ENCODE assay signal across 10 cellular contexts in genomic region chr1:155196103-155196892, GRCh38. TPM values are rescaled to one million over a fixed set of nuclear protein-coding genes. Genes with fewer than 3 reads are reported as not detected.
A peak's percentile ranks its signal among the peaks of the same experiment; 100 is the strongest.
DNase-seq lines count a peak whose midpoint lies in the region; ATAC-seq and TF ChIP-seq lines count a peak whose summit lies in the region.
"Had no signal": no experiment of that assay in that cellular context is flagged by ENCODE, and none has a peak within 500 bp of the region (broad histone marks: within the 10 kb centered on the region; RNA-seq: fewer than 3 reads in every experiment).

No MANE protein-coding gene starts in this region.

- H3K9me3 Mint-ChIP-seq in activated CD4-positive, alpha-beta memory T cell treated with anti-CD3 and anti-CD28 coated beads, Interleukin-2, amount 10 ng/mL, durations not matched to agents 7 days and 5 days = no peaks in the 10 kb centered on the region
- no peaks in the 10 kb centered on the region for H3K9me3 Mint-ChIP-seq in activated CD4-positive, alpha-beta memory T cell treated with anti-CD3 and anti-CD28 coated beads for 36 hours
- no peaks in the 10 kb centered on the region for H3K9me3 Mint-ChIP-seq in activated T-helper 2 cell treated with anti-CD3 and anti-CD28 coated beads, Interferon-gamma antibody, Interleukin-2, Interleukin-4, amounts not matched to agents 10 μg/mL and 5 μg/mL and 100 μg/mL, durations not matched to agents 14 hours and 24 hours and 36 hours
- H3K9me3 Mint-ChIP-seq in stimulated activated effector memory CD8-positive, alpha-beta T cell treated with anti-CD3 and anti-CD28 coated beads, Interleukin-12 subunit alpha, Interleukin-12 subunit beta, amount 100 ng/mL, for 72 hours = no peaks in the 10 kb centered on the region

- H3K9me3 ChIP-seq in iPS-18a (ENCODE audit: control insufficient read depth, low read depth, low read length) = no peaks in the 10 kb centered on the region
- H3K9me3 ChIP-seq in ascending aorta = no peaks in the 10 kb centered on the region

- H3K27ac ChIP-seq in iPS-18a (ENCODE audit: low read length) = peak overlapping the region; percentile 98
- peak overlapping the region in 1 of 2 donors; percentile 84 for H3K27ac ChIP-seq in ascending aorta

- intact Hi-C loops in activated CD4-positive, alpha-beta memory T cell treated with anti-CD3 and anti-CD28 coated beads for 36 hours (cut with micrococcal nuclease) = no loop called here
- intact Hi-C loops in activated T-helper 2 cell treated with anti-CD3 and anti-CD28 coated beads, Interferon-gamma antibody, Interleukin-2, Interleukin-4, amounts not matched to agents 10 μg/mL and 5 μg/mL and 100 μg/mL, durations not matched to agents 14 hours and 24 hours and 36 hours (cut with micrococcal nuclease) = no loop called here
- intact Hi-C loops in ascending aorta (cut with DNase I) = no loop called here

- DNase-seq in activated CD4-positive, alpha-beta memory T cell treated with anti-CD3 and anti-CD28 coated beads, Interleukin-2, amount 10 ng/mL, durations not matched to agents 7 days and 5 days = no peak
- no peak for DNase-seq in activated CD4-positive, alpha-beta memory T cell treated with anti-CD3 and anti-CD28 coated beads for 36 hours
- DNase-seq in activated T-helper 2 cell treated with anti-CD3 and anti-CD28 coated beads, Interferon-gamma antibody, Interleukin-2, Interleukin-4, amounts not matched to agents 10 μg/mL and 5 μg/mL and 100 μg/mL, durations not matched to agents 14 hours and 24 hours and 36 hours (ENCODE audit: low spot score) = no peak
- DNase-seq in stimulated activated effector memory CD8-positive, alpha-beta T cell treated with anti-CD3 and anti-CD28 coated beads, Interleukin-12 subunit alpha, Interleukin-12 subunit beta, amount 100 ng/mL, for 72 hours (ENCODE audit: low spot score in 2 of 2) = no peak
- DNase-seq in mesenteric fat pad (ENCODE audit: low spot score) (no peak), ascending aorta (ENCODE audit: low spot score in 2 of 2) (no peak)
- DNase-seq: islet precursor cell, NCI-H69 had no signal

- H3K27ac Mint-ChIP-seq in activated CD4-positive, alpha-beta memory T cell treated with anti-CD3 and anti-CD28 coated beads, Interleukin-2, amount 10 ng/mL, durations not matched to agents 7 days and 5 days = no peak overlapping the region
- no peak overlapping the region for H3K27ac Mint-ChIP-seq in activated CD4-positive, alpha-beta memory T cell treated with anti-CD3 and anti-CD28 coated beads for 36 hours
- H3K27ac Mint-ChIP-seq in activated T-helper 2 cell treated with anti-CD3 and anti-CD28 coated beads, Interferon-gamma antibody, Interleukin-2, Interleukin-4, amounts not matched to agents 10 μg/mL and 5 μg/mL and 100 μg/mL, durations not matched to agents 14 hours and 24 hours and 36 hours = no peak overlapping the region
- H3K27ac Mint-ChIP-seq in stimulated activated effector memory CD8-positive, alpha-beta T cell treated with anti-CD3 and anti-CD28 coated beads, Interleukin-12 subunit alpha, Interleukin-12 subunit beta, amount 100 ng/mL, for 72 hours = peak overlapping the region; percentile 99

- H3K9ac ChIP-seq in iPS-18a (ENCODE audit: low read length) = peak overlapping the region; percentile 99

- peak overlapping the region; percentile 67 for H3K4me3 Mint-ChIP-seq in activated CD4-positive, alpha-beta memory T cell treated with anti-CD3 and anti-CD28 coated beads, Interleukin-2, amount 10 ng/mL, durations not matched to agents 7 days and 5 days
- no peak overlapping the region for H3K4me3 Mint-ChIP-seq in activated CD4-positive, alpha-beta memory T cell treated with anti-CD3 and anti-CD28 coated beads for 36 hours
- H3K4me3 Mint-ChIP-seq in activated T-helper 2 cell treated with anti-CD3 and anti-CD28 coated beads, Interferon-gamma antibody, Interleukin-2, Interleukin-4, amounts not matched to agents 10 μg/mL and 5 μg/mL and 100 μg/mL, durations not matched to agents 14 hours and 24 hours and 36 hours (ENCODE audit: low read depth) = peak overlapping the region; percentile 22
- H3K4me3 Mint-ChIP-seq in stimulated activated effector memory CD8-positive, alpha-beta T cell treated with anti-CD3 and anti-CD28 coated beads, Interleukin-12 subunit alpha, Interleukin-12 subunit beta, amount 100 ng/mL, for 72 hours = peak overlapping the region; percentile 90

- no peak for TF ChIP-seq CTCF in ascending aorta (IDR thresholded peaks at IDR 0.05)

- peaks cover 17% of the 10 kb centered on the region for H3K4me1 ChIP-seq in iPS-18a (ENCODE audit: control insufficient read depth, low read depth, low read length)
- H3K4me1 ChIP-seq in ascending aorta = peaks cover 19 to 20% of the 10 kb centered on the region in 2 donors

- H3K36me3 ChIP-seq in iPS-18a (ENCODE audit: control insufficient read depth, low read depth, low read length) (peaks cover 48% of the 10 kb centered on the region), ascending aorta (peaks cover 5 to 34% of the 10 kb centered on the region in 2 donors)

- CTCF ChIA-PET in activated CD4-positive, alpha-beta memory T cell treated with anti-CD3 and anti-CD28 coated beads, Interleukin-2, amount 10 ng/mL, durations not matched to agents 7 days and 5 days (lab: Charles Lee) = interaction anchor here (1.7 to 6.3 kb wide), 3 partner anchors 10 to 22 kb away, joined by 7 to 93 read pairs (median 58); partner anchors contain the start of genes KRTCAP2, MTX1, THBS3 and TRIM46
- CTCF ChIA-PET in activated CD4-positive, alpha-beta memory T cell treated with anti-CD3 and anti-CD28 coated beads for 36 hours (lab: Charles Lee) = interaction anchor here (4.8 to 6.4 kb wide), 2 partner anchors 11 to 21 kb away, joined by 77 to 201 read pairs; partner anchors contain the start of genes KRTCAP2, MTX1, THBS3 and TRIM46

- H3K4me1 Mint-ChIP-seq in activated CD4-positive, alpha-beta memory T cell treated with anti-CD3 and anti-CD28 coated beads, Interleukin-2, amount 10 ng/mL, durations not matched to agents 7 days and 5 days = peaks cover 40% of the 10 kb centered on the region
- H3K4me1 Mint-ChIP-seq in activated CD4-positive, alpha-beta memory T cell treated with anti-CD3 and anti-CD28 coated beads for 36 hours (ENCODE audit: low read depth) = peaks cover 25% of the 10 kb centered on the region
- peaks cover 25% of the 10 kb centered on the region for H3K4me1 Mint-ChIP-seq in activated T-helper 2 cell treated with anti-CD3 and anti-CD28 coated beads, Interferon-gamma antibody, Interleukin-2, Interleukin-4, amounts not matched to agents 10 μg/mL and 5 μg/mL and 100 μg/mL, durations not matched to agents 14 hours and 24 hours and 36 hours (ENCODE audit: low read depth)
- H3K4me1 Mint-ChIP-seq in stimulated activated effector memory CD8-positive, alpha-beta T cell treated with anti-CD3 and anti-CD28 coated beads, Interleukin-12 subunit alpha, Interleukin-12 subunit beta, amount 100 ng/mL, for 72 hours = peaks cover 39% of the 10 kb centered on the region

- POLR2A ChIA-PET in activated CD4-positive, alpha-beta memory T cell treated with anti-CD3 and anti-CD28 coated beads, Interleukin-2, amount 10 ng/mL, durations not matched to agents 7 days and 5 days (lab: Charles Lee) = interaction anchor here (0.9 to 5.4 kb wide), 3 partner anchors 12 to 30 kb away, joined by 3 to 87 read pairs (median 4); partner anchors contain the start of genes KRTCAP2, MTX1 and THBS3
- POLR2A ChIA-PET in activated CD4-positive, alpha-beta memory T cell treated with anti-CD3 and anti-CD28 coated beads for 36 hours (lab: Charles Lee) = interaction anchor here (4.0 kb wide), 1 partner anchor 12 kb away, joined by 58 read pairs; the partner anchor contains the start of genes MTX1 and THBS3

- no peaks in the 10 kb centered on the region for H3K27me3 Mint-ChIP-seq in activated CD4-positive, alpha-beta memory T cell treated with anti-CD3 and anti-CD28 coated beads, Interleukin-2, amount 10 ng/mL, durations not matched to agents 7 days and 5 days
- no peaks in the 10 kb centered on the region for H3K27me3 Mint-ChIP-seq in activated CD4-positive, alpha-beta memory T cell treated with anti-CD3 and anti-CD28 coated beads for 36 hours
- H3K27me3 Mint-ChIP-seq in activated T-helper 2 cell treated with anti-CD3 and anti-CD28 coated beads, Interferon-gamma antibody, Interleukin-2, Interleukin-4, amounts not matched to agents 10 μg/mL and 5 μg/mL and 100 μg/mL, durations not matched to agents 14 hours and 24 hours and 36 hours (ENCODE audit: low read depth) = no peaks in the 10 kb centered on the region

- H3K36me3 Mint-ChIP-seq in activated CD4-positive, alpha-beta memory T cell treated with anti-CD3 and anti-CD28 coated beads, Interleukin-2, amount 10 ng/mL, durations not matched to agents 7 days and 5 days (ENCODE audit: low read depth) = peaks cover 22% of the 10 kb centered on the region
- peaks cover 7% of the 10 kb centered on the region for H3K36me3 Mint-ChIP-seq in activated CD4-positive, alpha-beta memory T cell treated with anti-CD3 and anti-CD28 coated beads for 36 hours
- H3K36me3 Mint-ChIP-seq in activated T-helper 2 cell treated with anti-CD3 and anti-CD28 coated beads, Interferon-gamma antibody, Interleukin-2, Interleukin-4, amounts not matched to agents 10 μg/mL and 5 μg/mL and 100 μg/mL, durations not matched to agents 14 hours and 24 hours and 36 hours (ENCODE audit: low read depth) = peaks cover 7% of the 10 kb centered on the region
- H3K36me3 Mint-ChIP-seq in stimulated activated effector memory CD8-positive, alpha-beta T cell treated with anti-CD3 and anti-CD28 coated beads, Interleukin-12 subunit alpha, Interleukin-12 subunit beta, amount 100 ng/mL, for 72 hours = peaks cover 41% of the 10 kb centered on the region

- no peaks in the 10 kb centered on the region for H3K27me3 ChIP-seq in iPS-18a (ENCODE audit: control insufficient read depth, insufficient read depth, low read length)
- no peaks in the 10 kb centered on the region for H3K27me3 ChIP-seq in ascending aorta

- ATAC-seq in stimulated activated effector memory CD8-positive, alpha-beta T cell treated with anti-CD3 and anti-CD28 coated beads, Interleukin-12 subunit alpha, Interleukin-12 subunit beta, amount 100 ng/mL, for 72 hours = no peak
- no peak for ATAC-seq in GM19035 (IDR thresholded peaks at IDR 0.05; ENCODE audit: unreplicated experiment)

- H3K4me3 ChIP-seq in iPS-18a (ENCODE audit: low read length) (peak overlapping the region; percentile 99), ascending aorta (no peak overlapping the region)

RNA-seq across cellular contexts. Expression of gene THBS3, which starts 11.4 kb away (rescaled TPM):
- 10 to 100 TPM; 30.7 to 32.3 TPM for total RNA-seq in activated CD4-positive, alpha-beta memory T cell treated with anti-CD3 and anti-CD28 coated beads, Interleukin-2, amount 10 ng/mL, durations not matched to agents 7 days and 5 days
- total RNA-seq in activated CD4-positive, alpha-beta memory T cell treated with anti-CD3 and anti-CD28 coated beads for 36 hours = 10 to 100 TPM; 15.6 to 17.3 TPM
- 10.4 and 13.1 TPM in 2 replicates for total RNA-seq in activated T-helper 2 cell treated with anti-CD3 and anti-CD28 coated beads, Interferon-gamma antibody, Interleukin-2, Interleukin-4, amounts not matched to agents 10 μg/mL and 5 μg/mL and 100 μg/mL, durations not matched to agents 14 hours and 24 hours and 36 hours
- total RNA-seq in mesenteric fat pad (17.9 TPM), ascending aorta (40.3 TPM)

RNA-seq across cellular contexts. Expression of gene MTX1, which starts 12.2 kb away (rescaled TPM):
- 10 to 100 TPM; 41.2 to 43.1 TPM for total RNA-seq in activated CD4-positive, alpha-beta memory T cell treated with anti-CD3 and anti-CD28 coated beads, Interleukin-2, amount 10 ng/mL, durations not matched to agents 7 days and 5 days
- total RNA-seq in activated CD4-positive, alpha-beta memory T cell treated with anti-CD3 and anti-CD28 coated beads for 36 hours = 10 to 100 TPM; 45.2 to 47.9 TPM
- 58.6 and 64.0 TPM in 2 replicates for total RNA-seq in activated T-helper 2 cell treated with anti-CD3 and anti-CD28 coated beads, Interferon-gamma antibody, Interleukin-2, Interleukin-4, amounts not matched to agents 10 μg/mL and 5 μg/mL and 100 μg/mL, durations not matched to agents 14 hours and 24 hours and 36 hours
- total RNA-seq in mesenteric fat pad = 40.0 TPM
- total RNA-seq in ascending aorta = 23.9 TPM

RNA-seq across cellular contexts. Expression of gene TRIM46, which starts 22.6 kb away (rescaled TPM):
- 10 to 100 TPM; 17.8 to 18.3 TPM for total RNA-seq in activated CD4-positive, alpha-beta memory T cell treated with anti-CD3 and anti-CD28 coated beads, Interleukin-2, amount 10 ng/mL, durations not matched to agents 7 days and 5 days
- total RNA-seq in activated CD4-positive, alpha-beta memory T cell treated with anti-CD3 and anti-CD28 coated beads for 36 hours = 1 to 10 TPM; 6.3 to 7.1 TPM
- 10.7 and 11.5 TPM in 2 replicates for total RNA-seq in activated T-helper 2 cell treated with anti-CD3 and anti-CD28 coated beads, Interferon-gamma antibody, Interleukin-2, Interleukin-4, amounts not matched to agents 10 μg/mL and 5 μg/mL and 100 μg/mL, durations not matched to agents 14 hours and 24 hours and 36 hours
- total RNA-seq in mesenteric fat pad (0.22 TPM), ascending aorta (not detected)

RNA-seq across cellular contexts. Expression of gene KRTCAP2, which starts 23.2 kb away (rescaled TPM):
- 100 to 1,000 TPM; 203 to 224 TPM for total RNA-seq in activated CD4-positive, alpha-beta memory T cell treated with anti-CD3 and anti-CD28 coated beads, Interleukin-2, amount 10 ng/mL, durations not matched to agents 7 days and 5 days
- 100 to 1,000 TPM; 138 to 146 TPM for total RNA-seq in activated CD4-positive, alpha-beta memory T cell treated with anti-CD3 and anti-CD28 coated beads for 36 hours
- total RNA-seq in activated T-helper 2 cell treated with anti-CD3 and anti-CD28 coated beads, Interferon-gamma antibody, Interleukin-2, Interleukin-4, amounts not matched to agents 10 μg/mL and 5 μg/mL and 100 μg/mL, durations not matched to agents 14 hours and 24 hours and 36 hours = 237 and 247 TPM in 2 replicates
- total RNA-seq in mesenteric fat pad (155 TPM), ascending aorta (146 TPM)

RNA-seq across cellular contexts. Expression of gene DPM3, which starts 56.0 kb away (rescaled TPM):
- total RNA-seq in activated CD4-positive, alpha-beta memory T cell treated with anti-CD3 and anti-CD28 coated beads, Interleukin-2, amount 10 ng/mL, durations not matched to agents 7 days and 5 days = 10 to 100 TPM; 80.2 to 80.6 TPM
- 10 to 100 TPM; 34.1 to 37.7 TPM for total RNA-seq in activated CD4-positive, alpha-beta memory T cell treated with anti-CD3 and anti-CD28 coated beads for 36 hours
- total RNA-seq in activated T-helper 2 cell treated with anti-CD3 and anti-CD28 coated beads, Interferon-gamma antibody, Interleukin-2, Interleukin-4, amounts not matched to agents 10 μg/mL and 5 μg/mL and 100 μg/mL, durations not matched to agents 14 hours and 24 hours and 36 hours = 49.0 and 51.0 TPM in 2 replicates
- total RNA-seq in mesenteric fat pad (76.2 TPM), ascending aorta (78.2 TPM)
